ENCODE assay signal across 8 cellular contexts in the genomic region with DNA sequence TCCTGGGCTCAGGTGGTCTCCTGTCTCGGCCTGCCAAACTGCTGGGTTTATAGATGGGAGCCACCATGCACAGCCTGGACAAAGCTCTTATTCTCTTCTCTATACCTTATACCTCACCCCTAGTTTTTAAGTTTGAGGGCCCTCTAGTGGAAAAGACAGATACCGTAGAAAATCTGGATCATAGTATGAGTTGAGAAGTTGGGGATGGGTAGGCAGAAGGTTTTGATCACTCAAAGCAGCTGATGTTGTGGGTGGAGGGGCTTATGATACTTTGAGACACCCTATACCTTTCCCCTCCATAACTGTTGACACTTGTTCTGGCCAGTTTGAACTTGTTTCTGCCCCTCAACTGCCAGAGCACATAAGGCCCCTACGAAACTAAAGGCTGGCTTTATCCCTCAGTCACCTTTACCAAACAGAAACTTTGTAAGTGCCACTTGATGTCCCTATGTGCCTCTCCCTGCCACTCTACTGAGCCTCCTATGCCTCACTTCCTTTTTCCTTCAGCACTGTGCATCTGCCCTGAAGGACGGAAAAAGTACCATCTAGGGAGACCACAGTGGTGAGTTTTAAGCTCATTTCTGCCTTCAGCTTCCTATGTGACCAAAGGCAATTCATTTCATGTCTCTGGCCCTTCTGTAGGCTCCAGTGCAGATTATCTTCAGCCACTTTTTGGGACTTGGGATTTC. TPM values are rescaled to one million over a fixed set of nuclear protein-coding genes. Genes with fewer than 3 reads are reported as not detected.
DNase-seq lines count a peak whose midpoint lies in the region; ATAC-seq, FAIRE-seq and TF ChIP-seq lines count a peak whose summit lies in the region.

No MANE protein-coding gene starts in this region.

- H3K36me3 ChIP-seq in BE2C (no peaks in the 10 kb centered on the region), KMS-11 (ENCODE audit: insufficient read depth) (no peaks in the 10 kb centered on the region), mesenchymal stem cell (ENCODE audit: control insufficient read depth in 1 of 2, insufficient read depth in 2 of 2, low read depth in 1 of 2, low read length in 2 of 2) (no peaks in the 10 kb centered on the region), body of pancreas (replicated peaks in 1 of 2; ENCODE audit: insufficient read depth in 1 of 2, low read depth in 2 of 2) (no peaks in the 10 kb centered on the region), adrenal gland (replicated peaks in 1 of 2) (no peaks in the 10 kb centered on the region)

- DNase-seq in BE2C (peak; percentile 29), GM12892 (ENCODE audit: insufficient read length) (peak; percentile 20), mesenchymal stem cell (peak; percentile 33), body of pancreas (no peak), adrenal gland (no peak)
- no peak for DNase-seq in activated CD4-positive, alpha-beta memory T cell treated with anti-CD3 and anti-CD28 coated beads for 36 hours

- peaks cover 40% of the 10 kb centered on the region for H4K20me1 ChIP-seq in KMS-11 (ENCODE audit: insufficient read depth)

- peak overlapping the region; percentile 26 for H3K4me2 ChIP-seq in KMS-11
- no peak overlapping the region for H3K4me2 ChIP-seq in mesenchymal stem cell (ENCODE audit: low read length, poor library complexity, severe bottlenecking)

- no peak overlapping the region for H2BK15ac ChIP-seq in mesenchymal stem cell (ENCODE audit: low read depth, poor library complexity, severe bottlenecking)

- CTCF ChIA-PET in activated CD4-positive, alpha-beta memory T cell treated with anti-CD3 and anti-CD28 coated beads for 36 hours (lab: Charles Lee), result interaction anchor here (0.5 to 2.0 kb wide), 14 partner anchors 12 to 491 kb away, joined by 3 to 10 read pairs (median 4); a partner anchor contains a TSS

- no peak for FAIRE-seq in GM12892 (lab: Jason Lieb, UNC)

- H2BK12ac ChIP-seq in mesenchymal stem cell (ENCODE audit: low read length in 2 of 2), result no peak overlapping the region

- H3K36me3 Mint-ChIP-seq in activated CD4-positive, alpha-beta memory T cell treated with anti-CD3 and anti-CD28 coated beads for 36 hours, result no peaks in the 10 kb centered on the region

- H3K9ac ChIP-seq in KMS-11, result no peak overlapping the region
- H3K9ac ChIP-seq in mesenchymal stem cell (ENCODE audit: low read length), result no peak overlapping the region

- H3K9me3 ChIP-seq in BE2C (no peaks in the 10 kb centered on the region), mesenchymal stem cell (ENCODE audit: control insufficient read depth, low read length) (no peaks in the 10 kb centered on the region), body of pancreas (no peaks in the 10 kb centered on the region), adrenal gland (replicated peaks in 1 of 3) (no peaks in the 10 kb centered on the region)

- peak overlapping the region; percentile 36 for H3K27ac Mint-ChIP-seq in activated CD4-positive, alpha-beta memory T cell treated with anti-CD3 and anti-CD28 coated beads for 36 hours

- H3K27me3 ChIP-seq in BE2C (no peaks in the 10 kb centered on the region), KMS-11 (ENCODE audit: insufficient read depth, low read depth) (no peaks in the 10 kb centered on the region), mesenchymal stem cell (ENCODE audit: control insufficient read depth in 1 of 2, insufficient read depth in 1 of 2, low read length in 2 of 2) (no peaks in the 10 kb centered on the region), body of pancreas (no peaks in the 10 kb centered on the region), adrenal gland (no peaks in the 10 kb centered on the region)

- H2AFZ ChIP-seq in KMS-11 (ENCODE audit: low read depth) (no peak overlapping the region), mesenchymal stem cell (ENCODE audit: low read depth, low read length) (no peak overlapping the region)

- TF ChIP-seq CTCF in BE2C (IDR thresholded peaks at IDR 0.05; ENCODE audit: low read depth, low read length) (peak; percentile 67), KMS-11 (conservative IDR thresholded peaks at IDR 0.05; ENCODE audit: low read depth, low read length) (peak; percentile 61), body of pancreas (IDR thresholded peaks at IDR 0.05) (no peak), adrenal gland (IDR thresholded peaks at IDR 0.05) (peak in 2 of 6 experiments; percentile 7 to 14)

- no peak overlapping the region for H3K18ac ChIP-seq in mesenchymal stem cell (ENCODE audit: low read depth in 1 of 2, low read length in 2 of 2)

- no peak overlapping the region for H3K23ac ChIP-seq in mesenchymal stem cell (ENCODE audit: low read length in 2 of 2)

- ATAC-seq in body of pancreas (no peak), HG02870 (IDR thresholded peaks at IDR 0.05; ENCODE audit: unreplicated experiment) (no peak)

- no peak overlapping the region for H3K4ac ChIP-seq in mesenchymal stem cell (ENCODE audit: low read depth in 1 of 2, low read length in 2 of 2)

- no peak overlapping the region for H4K8ac ChIP-seq in mesenchymal stem cell (ENCODE audit: low read length)

- WGBS in mesenchymal stem cell, result 81% methylated on average over 4 of the region's 4 CpGs
- WGBS in body of pancreas, 2 donors, result 80 to 86% methylated on average over 4 of the region's 4 CpGs
- WGBS in adrenal gland, 4 donors, result 79 to 89% (median 86%) methylated on average over 4 of the region's 4 CpGs

- no peak overlapping the region for H2BK120ac ChIP-seq in mesenchymal stem cell (ENCODE audit: low read depth, low read length)

- no peak for TF ChIP-seq POLR2A in GM12892 (IDR thresholded peaks at IDR 0.05; ENCODE audit: low read depth, low read length)
- TF ChIP-seq POLR2A in body of pancreas (IDR thresholded peaks at IDR 0.05), result no peak
- TF ChIP-seq POLR2A in adrenal gland (IDR thresholded peaks at IDR 0.05), result no peak

- no peaks in the 10 kb centered on the region for H3K9me3 Mint-ChIP-seq in activated CD4-positive, alpha-beta memory T cell treated with anti-CD3 and anti-CD28 coated beads for 36 hours

- no peak overlapping the region for H4K91ac ChIP-seq in mesenchymal stem cell (ENCODE audit: low read length)

- peaks cover 24% of the 10 kb centered on the region for H3K79me1 ChIP-seq in mesenchymal stem cell (replicated peaks; ENCODE audit: low read length, poor library complexity, severe bottlenecking)

- H2BK5ac ChIP-seq in mesenchymal stem cell (ENCODE audit: low read depth, low read length, poor library complexity, severe bottlenecking), result no peak overlapping the region

- peaks cover 97% of the 10 kb centered on the region for H3K79me2 ChIP-seq in KMS-11 (ENCODE audit: insufficient read depth, low read depth)

- no peak overlapping the region for H2AK5ac ChIP-seq in mesenchymal stem cell (ENCODE audit: low read length, severe bottlenecking)

- H3K4me1 ChIP-seq in BE2C (peaks cover 3% of the 10 kb centered on the region; the same call in 1 of the 2 replicates), KMS-11 (ENCODE audit: low read depth, poor library complexity, severe bottlenecking) (peaks cover 95% of the 10 kb centered on the region), mesenchymal stem cell (ENCODE audit: control insufficient read depth, insufficient read depth, low read depth, low read length) (peaks cover 26% of the 10 kb centered on the region), body of pancreas (peaks cover 57% of the 10 kb centered on the region), adrenal gland (replicated peaks in 1 of 2) (peaks cover 18 to 40% of the 10 kb centered on the region in 2 donors)

- H3K4me3 ChIP-seq in BE2C (ENCODE audit: low read depth, low read length), result no peak overlapping the region
- H3K4me3 ChIP-seq in KMS-11 (IDR thresholded peaks at IDR 0.05; ENCODE audit: insufficient read depth, low read depth, low read length), result no peak overlapping the region
- H3K4me3 ChIP-seq in mesenchymal stem cell (ENCODE audit: insufficient read depth in 1 of 2, low read depth in 1 of 2, low read length in 2 of 2), result no peak overlapping the region
- H3K4me3 ChIP-seq in body of pancreas, result no peak overlapping the region
- no peak overlapping the region for H3K4me3 ChIP-seq in adrenal gland

- H3K4me1 Mint-ChIP-seq in activated CD4-positive, alpha-beta memory T cell treated with anti-CD3 and anti-CD28 coated beads for 36 hours (ENCODE audit: low read depth), result peaks cover 71% of the 10 kb centered on the region

- H3K4me3 Mint-ChIP-seq in activated CD4-positive, alpha-beta memory T cell treated with anti-CD3 and anti-CD28 coated beads for 36 hours, result no peak overlapping the region

- H3K27ac ChIP-seq in KMS-11 (peak overlapping the region; percentile 55; the same call in 1 of the 2 replicates), mesenchymal stem cell (ENCODE audit: low read length, poor library complexity, severe bottlenecking) (no peak overlapping the region), body of pancreas (no peak overlapping the region), adrenal gland (no peak overlapping the region)

- H3K27me3 Mint-ChIP-seq in activated CD4-positive, alpha-beta memory T cell treated with anti-CD3 and anti-CD28 coated beads for 36 hours, result no peaks in the 10 kb centered on the region

- intact Hi-C loops in activated CD4-positive, alpha-beta memory T cell treated with anti-CD3 and anti-CD28 coated beads for 36 hours (cut with micrococcal nuclease), result loop anchor here (1.0 to 5.0 kb wide), 2 partner anchors 75 to 89 kb away; no protein-coding TSS in a partner anchor
- intact Hi-C loops in body of pancreas (cut with DNase I) (no loop called here), adrenal gland (cut with DNase I) (no loop called here)

- H3K14ac ChIP-seq in mesenchymal stem cell (ENCODE audit: low read length in 2 of 2), result no peak overlapping the region

- POLR2A ChIA-PET in activated CD4-positive, alpha-beta memory T cell treated with anti-CD3 and anti-CD28 coated beads for 36 hours (lab: Charles Lee), result no interaction called here

RNA-seq across cellular contexts. Expression of a gene that starts 28.6 kb away (rescaled TPM):
- 150 TPM for polyA plus RNA-seq in BE2C (2012; ENCODE audit: insufficient read depth, insufficient read length, low read depth)
- polyA plus RNA-seq in GM12892 (2012; ENCODE audit: missing spikeins), result 76.0 TPM
- total RNA-seq in activated CD4-positive, alpha-beta memory T cell treated with anti-CD3 and anti-CD28 coated beads for 36 hours, result 100 to 1,000 TPM; 149 to 159 TPM
- polyA plus RNA-seq in mesenchymal stem cell (2013, experiment 1 of 2), result 89.2 TPM
- polyA plus RNA-seq in mesenchymal stem cell (2013, experiment 2 of 2), result 90.9 TPM
- total RNA-seq in body of pancreas (10 to 100 TPM; 37.9 to 49.3 TPM), adrenal gland (100 to 1,000 TPM in 1 of 8 donors, 10 to 100 TPM in 7; 39.2 to 105 (median 78.1) TPM)
- polyA plus RNA-seq in adrenal gland, result 100 to 1,000 TPM in 1 of 3 donors, 10 to 100 TPM in 2; 35.7 to 128 (median 92.7) TPM

Comparison
In these comparisons a context has a peak if more than half of its experiments do, and no peak if none do; other contexts are left out.
1. DNase-seq: peak in BE2C (single experiment), GM12892 (single experiment) and mesenchymal stem cell (single experiment); none in activated CD4-positive, alpha-beta memory T cell treated with anti-CD3 and anti-CD28 coated beads for 36 hours (single experiment), body of pancreas (0 of 4) and adrenal gland (0 of 7).
2. CTCF ChIP-seq: peak in BE2C (single experiment) and KMS-11 (single experiment); none in body of pancreas (0 of 7).